In the genomic region with DNA sequence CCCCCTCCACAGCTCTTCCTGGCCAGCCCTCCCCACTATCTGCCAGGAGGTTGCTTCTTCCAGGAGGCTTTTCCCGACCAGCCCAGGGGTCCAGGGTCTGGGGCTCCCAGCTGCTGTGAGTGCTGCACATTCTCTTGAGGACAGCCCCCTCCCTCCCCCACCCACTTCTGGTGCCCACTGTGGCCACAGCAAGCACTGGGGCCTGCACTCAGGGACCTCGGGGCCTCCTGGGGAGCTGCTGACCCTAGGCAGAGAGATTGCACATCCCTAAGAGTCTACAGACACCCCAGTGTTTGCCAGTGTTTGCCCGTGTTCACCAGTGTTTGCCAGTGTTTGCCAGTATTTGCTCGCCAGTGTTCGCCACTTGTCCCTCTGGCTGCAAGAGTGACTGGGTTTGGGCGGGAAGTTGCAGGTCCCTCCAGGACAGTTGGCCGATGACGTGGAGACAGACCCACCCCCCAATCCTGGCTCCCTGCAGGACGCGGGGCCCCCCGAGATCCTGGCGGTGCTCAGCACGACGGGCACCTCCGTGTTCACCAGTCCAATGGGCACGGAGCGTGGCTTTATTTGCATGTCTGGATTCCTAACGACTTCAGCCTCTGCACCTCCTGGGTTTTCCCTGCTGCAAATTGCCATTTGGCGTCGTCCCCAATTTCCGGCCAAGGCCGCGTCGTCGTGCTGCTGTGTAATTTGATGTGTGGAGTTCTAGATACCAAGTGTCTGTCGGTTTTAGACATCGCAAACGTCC, we compare ENCODE assay signal across 16 cellular contexts.
DNase-seq lines count a peak whose midpoint lies in the region; ATAC-seq and TF ChIP-seq lines count a peak whose summit lies in the region.
"Had no signal": no experiment of that assay in that cellular context is flagged by ENCODE, and none has a peak within 500 bp of the region (broad histone marks: within the 10 kb centered on the region; RNA-seq: fewer than 3 reads in every experiment).

No MANE protein-coding gene starts in this region.

- H4K8ac ChIP-seq in neuronal stem cell (ENCODE audit: low read depth, low read length) = no peak overlapping the region

- no peak overlapping the region for H2BK120ac ChIP-seq in neuronal stem cell (ENCODE audit: low read depth, low read length)

- no peaks in the 10 kb centered on the region for H3K4me1 Mint-ChIP-seq in activated naive CD4-positive, alpha-beta T cell treated with anti-CD3 and anti-CD28 coated beads for 36 hours (ENCODE audit: low read depth)
- H3K4me1 Mint-ChIP-seq in glutamatergic neuron (ENCODE audit: low read depth, unreplicated experiment) = no peaks in the 10 kb centered on the region

- intact Hi-C loops in activated naive CD4-positive, alpha-beta T cell treated with anti-CD3 and anti-CD28 coated beads for 36 hours (cut with micrococcal nuclease) = no loop called here

- H3K4me3 ChIP-seq in neuronal stem cell (ENCODE audit: low read length in 2 of 2) = no peak overlapping the region
- H3K4me3 ChIP-seq: K562 had no signal

- H3K4me1 ChIP-seq in neuronal stem cell (ENCODE audit: control insufficient read depth in 2 of 2, insufficient read depth in 1 of 2, low read depth in 1 of 2, low read length in 2 of 2) = no peaks in the 10 kb centered on the region

- no peak overlapping the region for H3K9ac ChIP-seq in neuronal stem cell (ENCODE audit: low read depth, low read length, poor library complexity)

- H3K36me3 ChIP-seq in neuronal stem cell (replicated peaks in 1 of 2; ENCODE audit: control insufficient read depth in 2 of 2, insufficient read depth in 2 of 2, low read length in 2 of 2) = no peaks in the 10 kb centered on the region

- no peaks in the 10 kb centered on the region for H3K9me3 Mint-ChIP-seq in activated naive CD4-positive, alpha-beta T cell treated with anti-CD3 and anti-CD28 coated beads for 36 hours
- H3K9me3 Mint-ChIP-seq in glutamatergic neuron (ENCODE audit: unreplicated experiment) = no peaks in the 10 kb centered on the region

- no peak overlapping the region for H2AFZ ChIP-seq in neuronal stem cell (ENCODE audit: low read length)

- peaks cover 0 to 45% (median 0%) of the 10 kb centered on the region in 3 experiments for H3K27me3 ChIP-seq in neuronal stem cell (ENCODE audit: control insufficient read depth in 3 of 3, insufficient read depth in 3 of 3, low read depth in 1 of 3, low read length in 3 of 3)

- H3K4me2 ChIP-seq in neuronal stem cell (ENCODE audit: insufficient read depth, low read length, poor library complexity, severe bottlenecking) = no peak overlapping the region

- no peak overlapping the region for H2BK5ac ChIP-seq in neuronal stem cell (ENCODE audit: low read length)

- H2BK12ac ChIP-seq in neuronal stem cell (ENCODE audit: low read length) = no peak overlapping the region

- H3K9me3 ChIP-seq in neuronal stem cell (replicated peaks in 1 of 2; ENCODE audit: control insufficient read depth in 2 of 2, insufficient read depth in 1 of 2, low read depth in 1 of 2, low read length in 2 of 2) = no peaks in the 10 kb centered on the region

- H3K27me3 Mint-ChIP-seq in activated naive CD4-positive, alpha-beta T cell treated with anti-CD3 and anti-CD28 coated beads for 36 hours (ENCODE audit: low read depth) = peaks cover 2% of the 10 kb centered on the region
- peaks cover 5% of the 10 kb centered on the region for H3K27me3 Mint-ChIP-seq in glutamatergic neuron (ENCODE audit: unreplicated experiment)

- no CpG with 5 or more reads among the region's 28 CpGs for WGBS in neuronal stem cell (ENCODE audit: extremely low coverage in 2 of 2, insufficient read length in 2 of 2, insufficient replicate concordance in 1 of 2), 2 donors

- H3K27ac Mint-ChIP-seq in activated naive CD4-positive, alpha-beta T cell treated with anti-CD3 and anti-CD28 coated beads for 36 hours = no peak overlapping the region
- H3K27ac Mint-ChIP-seq in glutamatergic neuron (ENCODE audit: unreplicated experiment) = no peak overlapping the region

- peak; percentile 4 for DNase-seq in activated naive CD4-positive, alpha-beta T cell treated with anti-CD3 and anti-CD28 coated beads, Interleukin-2, amount 50 U/mL, for 16 hours
- DNase-seq in activated naive CD4-positive, alpha-beta T cell treated with anti-CD3 and anti-CD28 coated beads for 36 hours = no peak
- DNase-seq in D341Med (ENCODE audit: low spot score) (peak; percentile 25), glutamatergic neuron (peak; percentile 10), neuronal stem cell (ENCODE audit: low spot score) (no peak)
- DNase-seq: C1 segment of cervical spinal cord; DMS 273 treated with DMSO at 0.1 percent for 48 hours; HCEC 1CT; NCI-H1417; NCI-H187 treated with DMSO at 0.1 percent for 48 hours; NCI-H345; NK-92 treated with Interleukin-12 subunit alpha and Interleukin-12 subunit beta, amount 100 ng/mL, for 24 hours had no signal

- no peak overlapping the region for H3K14ac ChIP-seq in neuronal stem cell (ENCODE audit: low read length)

- peak overlapping the region; percentile 43 for H3K23ac ChIP-seq in neuronal stem cell (ENCODE audit: low read depth, low read length, poor library complexity)

- H3K27ac ChIP-seq in neuronal stem cell (replicated peaks; ENCODE audit: low read length) = no peak overlapping the region

- no peak overlapping the region for H3K4me3 Mint-ChIP-seq in activated naive CD4-positive, alpha-beta T cell treated with anti-CD3 and anti-CD28 coated beads for 36 hours
- no peak overlapping the region for H3K4me3 Mint-ChIP-seq in glutamatergic neuron (ENCODE audit: unreplicated experiment)

- no peak overlapping the region for H3K4ac ChIP-seq in neuronal stem cell (ENCODE audit: low read length)

- ATAC-seq in GM19328 (IDR thresholded peaks at IDR 0.05; ENCODE audit: unreplicated experiment) = no peak
- ATAC-seq in HG02623 (IDR thresholded peaks at IDR 0.05; ENCODE audit: unreplicated experiment) = no peak
- ATAC-seq in GM18861 (IDR thresholded peaks at IDR 0.05; ENCODE audit: unreplicated experiment) = no peak
- ATAC-seq: K562 had no signal

- peak overlapping the region; percentile 63 for H2AK5ac ChIP-seq in neuronal stem cell (ENCODE audit: low read depth, low read length)

- no peak for TF ChIP-seq CTCF in glutamatergic neuron (IDR thresholded peaks at IDR 0.05; ENCODE audit: partially characterized antibody, unreplicated experiment)

- CTCF ChIA-PET in activated naive CD4-positive, alpha-beta T cell treated with anti-CD3 and anti-CD28 coated beads for 36 hours (lab: Charles Lee) = no interaction called here

- H3K18ac ChIP-seq in neuronal stem cell (ENCODE audit: low read length) = peak overlapping the region; percentile 76

- no peak overlapping the region for H4K91ac ChIP-seq in neuronal stem cell (ENCODE audit: low read depth, low read length, poor library complexity)

- no peaks in the 10 kb centered on the region for H3K36me3 Mint-ChIP-seq in activated naive CD4-positive, alpha-beta T cell treated with anti-CD3 and anti-CD28 coated beads for 36 hours (ENCODE audit: low read depth)
- H3K36me3 Mint-ChIP-seq in glutamatergic neuron (ENCODE audit: unreplicated experiment) = no peaks in the 10 kb centered on the region

- H3K79me1 ChIP-seq in neuronal stem cell (ENCODE audit: low read depth, low read length) = no peaks in the 10 kb centered on the region

- no peak overlapping the region for H2BK15ac ChIP-seq in neuronal stem cell (ENCODE audit: low read length)

Comparison
In these comparisons a context has a peak if more than half of its experiments do, and no peak if none do; other contexts are left out.
1. DNase-seq: peak in activated naive CD4-positive, alpha-beta T cell treated with anti-CD3 and anti-CD28 coated beads, Interleukin-2, amount 50 U/mL, for 16 hours (single experiment), D341Med (single experiment) and glutamatergic neuron (single experiment); none in activated naive CD4-positive, alpha-beta T cell treated with anti-CD3 and anti-CD28 coated beads for 36 hours (single experiment) and neuronal stem cell (single experiment).